Comparison of ENCODE assay signal across 8 cellular contexts in the genomic region with DNA sequence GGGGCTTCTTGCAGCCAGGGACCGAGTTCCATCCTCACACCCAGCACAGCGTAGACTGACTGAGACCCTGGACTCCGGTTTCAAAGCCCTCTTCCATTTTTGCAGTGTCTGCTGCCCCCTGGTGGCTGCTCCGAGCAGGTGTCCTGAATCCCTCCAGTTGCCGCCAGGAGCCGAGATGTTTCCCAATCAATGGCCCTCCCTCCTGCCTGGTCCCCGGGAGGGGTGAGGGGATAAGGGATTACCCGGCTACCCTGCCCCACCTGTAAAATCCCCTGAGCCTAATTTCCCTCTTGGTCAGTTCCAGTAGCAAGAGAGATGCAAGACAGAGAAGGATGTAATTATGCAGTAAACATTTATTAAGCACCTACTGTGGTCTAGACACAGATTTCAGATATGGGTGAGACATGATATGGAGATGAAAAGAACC. TPM values are rescaled to one million over a fixed set of nuclear protein-coding genes. Genes with fewer than 3 reads are reported as not detected.
A peak's percentile ranks its signal among the peaks of the same experiment; 100 is the strongest.
DNase-seq lines count a peak whose midpoint lies in the region; ATAC-seq and TF ChIP-seq lines count a peak whose summit lies in the region.

No MANE protein-coding gene starts in this region.

- no peak overlapping the region for H2BK15ac ChIP-seq in H9 (ENCODE audit: low read depth, low read length)

- H3K4me1 Mint-ChIP-seq in H9, result peaks cover 5 to 12% of the 10 kb centered on the region in 2 experiments
- peaks cover 1% of the 10 kb centered on the region for H3K4me1 Mint-ChIP-seq in endodermal cell
- H3K4me1 Mint-ChIP-seq in mesothelial cell of epicardium, result no peaks in the 10 kb centered on the region

- no peak overlapping the region for H3K18ac ChIP-seq in H9 (ENCODE audit: insufficient read length, low read depth, low read length)

- H3K4me3 ChIP-seq in AG10803 (ENCODE audit: low read length) (no peak overlapping the region), endodermal cell (ENCODE audit: low read length) (no peak overlapping the region)

- H2BK120ac ChIP-seq in H9 (ENCODE audit: low read depth, low read length, poor library complexity, severe bottlenecking), result no peak overlapping the region

- no peaks in the 10 kb centered on the region for H4K20me1 ChIP-seq in H9 (ENCODE audit: control insufficient read depth, insufficient read depth, insufficient read length)

- no peak overlapping the region for H4K5ac ChIP-seq in H9 (ENCODE audit: insufficient read length, low read depth, low read length)

- H4K8ac ChIP-seq in H9 (replicated peaks; ENCODE audit: insufficient read length, low read depth, low read length), result no peak overlapping the region

- H3K36me3 ChIP-seq in endodermal cell (ENCODE audit: control insufficient read depth, insufficient read depth, low read length), result no peaks in the 10 kb centered on the region

- H3K27me3 ChIP-seq in H9 (ENCODE audit: insufficient read depth, low read length) (no peaks in the 10 kb centered on the region), endodermal cell (ENCODE audit: control insufficient read depth, insufficient read depth, low read length, poor library complexity, severe bottlenecking) (no peaks in the 10 kb centered on the region)

- no peaks in the 10 kb centered on the region for H3K23me2 ChIP-seq in H9 (ENCODE audit: insufficient read length, low read depth, low read length, poor library complexity, severe bottlenecking)

- TF ChIP-seq CTCF in AG10803 (conservative IDR thresholded peaks at IDR 0.05; ENCODE audit: low read length), result peak; percentile 91
- peak; percentile 98 for TF ChIP-seq CTCF in H9 (conservative IDR thresholded peaks at IDR 0.05)
- peak; percentile 98 for TF ChIP-seq CTCF in endodermal cell (conservative IDR thresholded peaks at IDR 0.05)
- TF ChIP-seq CTCF in mesothelial cell of epicardium (IDR thresholded peaks at IDR 0.05; ENCODE audit: unreplicated experiment), result peak; percentile 99

- H3K4ac ChIP-seq in H9 (ENCODE audit: low read depth, low read length), result no peak overlapping the region

- no peak overlapping the region for H2BK12ac ChIP-seq in H9 (ENCODE audit: insufficient read length, low read depth, low read length)

- H3K27me3 Mint-ChIP-seq in H9 (ENCODE audit: low read depth) (no peaks in the 10 kb centered on the region), endodermal cell (ENCODE audit: insufficient read depth) (no peaks in the 10 kb centered on the region), mesothelial cell of epicardium (ENCODE audit: low read depth) (peaks cover 3% of the 10 kb centered on the region)

- H3K36me3 Mint-ChIP-seq in H9 (ENCODE audit: insufficient read depth in 1 of 3, low read depth in 3 of 3) (peaks cover 2 to 6% (median 5%) of the 10 kb centered on the region in 3 experiments; a peak in 4 of 7 replicates), endodermal cell (ENCODE audit: low read depth) (peaks cover 24% of the 10 kb centered on the region), mesothelial cell of epicardium (peaks cover 10% of the 10 kb centered on the region)

- H3K56ac ChIP-seq in H9 (ENCODE audit: insufficient read length, low read depth, low read length), result no peak overlapping the region

- no peaks in the 10 kb centered on the region for H3K79me1 ChIP-seq in H9 (ENCODE audit: insufficient read depth, low read depth, low read length, poor library complexity, severe bottlenecking)

- ATAC-seq in HG03520 (IDR thresholded peaks at IDR 0.05; ENCODE audit: unreplicated experiment), result no peak

- no peaks in the 10 kb centered on the region for H3K9me3 Mint-ChIP-seq in H9
- no peaks in the 10 kb centered on the region for H3K9me3 Mint-ChIP-seq in endodermal cell
- H3K9me3 Mint-ChIP-seq in mesothelial cell of epicardium, result no peaks in the 10 kb centered on the region

- H3K27ac ChIP-seq in H9 (ENCODE audit: insufficient read length, low read depth, low read length) (no peak overlapping the region), endodermal cell (ENCODE audit: low read depth, low read length) (no peak overlapping the region)

- no peak overlapping the region for H3K14ac ChIP-seq in H9 (ENCODE audit: insufficient read depth, low read length)

- H2AFZ ChIP-seq in H9 (ENCODE audit: low read length), result no peak overlapping the region

- no peak overlapping the region for H2AK5ac ChIP-seq in H9 (ENCODE audit: insufficient read length, low read length)

- no peak overlapping the region for H3T11ph ChIP-seq in H9 (ENCODE audit: low read length)

- no CpG with 5 or more reads among the region's 8 CpGs for WGBS in H9 (ENCODE audit: extremely low coverage, insufficient read length, low lambda C conversion rate)
- WGBS in endodermal cell (ENCODE audit: insufficient coverage in 1 of 2, insufficient read length in 1 of 2), 2 experiments, result 20 to 26% methylated on average over 3 to 8 of the region's 8 CpGs

- H4K91ac ChIP-seq in H9 (ENCODE audit: insufficient read length, low read depth, low read length), result no peak overlapping the region

- H2BK20ac ChIP-seq in H9 (ENCODE audit: low read depth, low read length, poor library complexity, severe bottlenecking), result no peak overlapping the region

- H3K9ac ChIP-seq in H9 (ENCODE audit: extremely low read depth, insufficient read length, low read length) (no peak overlapping the region), endodermal cell (ENCODE audit: extremely low read depth, low read length, poor library complexity, severe bottlenecking) (no peak overlapping the region)

- H3K4me3 Mint-ChIP-seq in H9 (no peak overlapping the region), endodermal cell (no peak overlapping the region), mesothelial cell of epicardium (no peak overlapping the region)

- no peak overlapping the region for H3K4me2 ChIP-seq in H9 (ENCODE audit: insufficient read depth, insufficient read length, low read length)

- H3K4me1 ChIP-seq in H9 (ENCODE audit: insufficient read depth, low read length) (no peaks in the 10 kb centered on the region), endodermal cell (ENCODE audit: control insufficient read depth, insufficient read depth, low read length) (no peaks in the 10 kb centered on the region)

- no peak overlapping the region for H2BK5ac ChIP-seq in H9 (ENCODE audit: insufficient read length, low read length)

- H3K9me3 ChIP-seq in H9 (ENCODE audit: control insufficient read depth, low read depth, low read length) (no peaks in the 10 kb centered on the region), endodermal cell (ENCODE audit: control insufficient read depth, low read length) (no peaks in the 10 kb centered on the region)

- peak; percentile 59 for DNase-seq in AG10803 (ENCODE audit: low read depth)
- DNase-seq in H9, result peak; percentile 93
- DNase-seq in NCI-H82 (lab: John Stamatoyannopoulos, UW), result peak; percentile 89
- peak; percentile 88 for DNase-seq in activated CD8-positive, alpha-beta memory T cell treated with anti-CD3 and anti-CD28 coated beads for 24 hours
- peak; percentile 98 for DNase-seq in endodermal cell
- peak; percentile 62 to 90 for DNase-seq in mesothelial cell of epicardium (ENCODE audit: low spot score in 2 of 2, unreplicated experiment in 2 of 2)
- peak; percentile 56 to 58 for DNase-seq in stimulated activated CD8-positive, alpha-beta memory T cell treated with anti-CD3 and anti-CD28 coated beads, Interleukin-2, amount 100 ng/mL, for 1 hour (ENCODE audit: low read depth in 2 of 2)

- peak overlapping the region in 1 of 3 experiments; percentile 46; a peak in 3 of 7 replicates for H3K27ac Mint-ChIP-seq in H9
- no peak overlapping the region for H3K27ac Mint-ChIP-seq in endodermal cell
- no peak overlapping the region for H3K27ac Mint-ChIP-seq in mesothelial cell of epicardium

- H3K79me2 ChIP-seq in H9 (ENCODE audit: insufficient read depth, low read length), result no peaks in the 10 kb centered on the region

- no peak overlapping the region for H3K23ac ChIP-seq in H9 (ENCODE audit: insufficient read length, low read depth, low read length)

RNA-seq across cellular contexts. Expression of a gene that starts 55.0 kb away (rescaled TPM):
- total RNA-seq in H9 (2021) (11.4 and 13.1 TPM in 2 replicates), endodermal cell (10 to 100 TPM; 15.0 to 19.2 TPM), mesothelial cell of epicardium (13.8 to 18.2 TPM (median 16.1 TPM) in 3 replicates)
- polyA plus RNA-seq in endodermal cell (2013, experiment 1 of 2), result 11.7 TPM
- polyA plus RNA-seq in endodermal cell (2013, experiment 2 of 2), result 11.6 TPM
